Comparison of ENCODE assay signal across 16 cellular contexts in genomic region chr2:65789923-65790675, GRCh38.
A peak's percentile ranks its signal among the peaks of the same experiment; 100 is the strongest.
DNase-seq lines count a peak whose midpoint lies in the region; ATAC-seq, FAIRE-seq and TF ChIP-seq lines count a peak whose summit lies in the region.
"Had no signal": no experiment of that assay in that cellular context is flagged by ENCODE, and none has a peak within 500 bp of the region (broad histone marks: within the 10 kb centered on the region; RNA-seq: fewer than 3 reads in every experiment).

No MANE protein-coding gene starts in this region.

- H4K5ac ChIP-seq in H1 (ENCODE audit: insufficient read length, low read depth, low read length) = no peak overlapping the region

- no peaks in the 10 kb centered on the region for H3K79me2 ChIP-seq in H1 (ENCODE audit: control insufficient read depth in 1 of 2, insufficient read depth in 2 of 2, low read length in 2 of 2)
- H3K79me2 ChIP-seq in neural progenitor cell (ENCODE audit: low read depth) = no peaks in the 10 kb centered on the region

- no peak overlapping the region for H2BK12ac ChIP-seq in H1 (ENCODE audit: low read depth, low read length)

- H2BK5ac ChIP-seq in H1 (ENCODE audit: low read depth, low read length) = no peak overlapping the region

- no peak overlapping the region for H3K4me3 ChIP-seq in H1 (ENCODE audit: extremely low read depth in 1 of 4, insufficient read depth in 2 of 4, low read depth in 3 of 4, low read length in 4 of 4)
- H3K4me3 ChIP-seq in neural progenitor cell = no peak overlapping the region
- H3K4me3 ChIP-seq in brain microvascular endothelial cell (ENCODE audit: low read depth, low read length) = no peak overlapping the region
- H3K4me3 ChIP-seq: BLaER1 treated with 17β-estradiol and CSF1 and Interleukin-3, amounts not matched to agents 10 nM and 100 nM; GM23248; HAP-1 had no signal

- no peaks in the 10 kb centered on the region for H3K9me3 ChIP-seq in H1 (ENCODE audit: insufficient read depth in 2 of 2, low read depth in 1 of 2, low read length in 1 of 2)
- H3K9me3 ChIP-seq in neural progenitor cell (ENCODE audit: low read depth) = no peaks in the 10 kb centered on the region
- H3K9me3 ChIP-seq: BLaER1 treated with 17β-estradiol and CSF1 and Interleukin-3, amounts not matched to agents 10 nM and 100 nM; HAP-1 had no signal

- H3K36me3 Mint-ChIP-seq in neural progenitor cell = no peaks in the 10 kb centered on the region
- no peaks in the 10 kb centered on the region for H3K36me3 Mint-ChIP-seq in stimulated activated memory B cell treated with anti-CD40 and anti-IgM and Interleukin-4, amounts not matched to agents 10 μg/mL and 1 μg/mL and 100 μg/mL, for 72 hours
- H3K36me3 Mint-ChIP-seq: CD4-positive, CD25-positive, alpha-beta regulatory T cell had no signal

- peak overlapping the region; percentile 77; the same call in 1 of the 2 replicates for H2AFZ ChIP-seq in H1 (ENCODE audit: low read length)
- H2AFZ ChIP-seq in neural progenitor cell (replicated peaks) = peak overlapping the region; percentile 24
- H2AFZ ChIP-seq: GM23248 had no signal

- no peak for FAIRE-seq in H1 (lab: Jason Lieb, UNC)
- FAIRE-seq: GM18507, HepG2, HTR-8/SVneo had no signal

- H3K4me1 Mint-ChIP-seq in neural progenitor cell = peaks cover 5% of the 10 kb centered on the region
- H3K4me1 Mint-ChIP-seq in stimulated activated memory B cell treated with anti-CD40 and anti-IgM and Interleukin-4, amounts not matched to agents 10 μg/mL and 1 μg/mL and 100 μg/mL, for 72 hours = no peaks in the 10 kb centered on the region
- H3K4me1 Mint-ChIP-seq: CD4-positive, CD25-positive, alpha-beta regulatory T cell had no signal

- H3K56ac ChIP-seq in H1 (replicated peaks; ENCODE audit: insufficient read length, low read depth, low read length) = no peak overlapping the region

- no peak overlapping the region for H3K14ac ChIP-seq in H1 (ENCODE audit: insufficient read length)

- CTCF ChIA-PET in H1 (lab: Charles Lee; ENCODE audit: partially characterized antibody) = interaction anchor here (0.7 to 1.5 kb wide), 3 partner anchors 18 to 691 kb away, joined by 3 to 5 read pairs (median 4); no protein-coding TSS in a partner anchor

- H3K27me3 ChIP-seq in H1 (replicated peaks in 1 of 4; ENCODE audit: control insufficient read depth in 3 of 4, extremely low read depth in 1 of 4, insufficient read depth in 3 of 4, low read length in 3 of 4) (no peaks in the 10 kb centered on the region; a peak in 1 of 7 replicates), neural progenitor cell (no peaks in the 10 kb centered on the region), brain microvascular endothelial cell (replicated peaks) (no peaks in the 10 kb centered on the region)
- H3K27me3 ChIP-seq: BLaER1 treated with 17β-estradiol and CSF1 and Interleukin-3, amounts not matched to agents 10 nM and 100 nM had no signal

- H3K36me3 ChIP-seq in H1 (ENCODE audit: control insufficient read depth in 2 of 4, insufficient read depth in 4 of 4, low read length in 3 of 4) (no peaks in the 10 kb centered on the region), neural progenitor cell (no peaks in the 10 kb centered on the region), brain microvascular endothelial cell (replicated peaks) (no peaks in the 10 kb centered on the region)
- H3K36me3 ChIP-seq: BLaER1 treated with 17β-estradiol and CSF1 and Interleukin-3, amounts not matched to agents 10 nM and 100 nM; HAP-1 had no signal

- peak overlapping the region; percentile 35; the same call in 1 of the 2 replicates for H4K8ac ChIP-seq in H1 (ENCODE audit: extremely low read depth, insufficient read depth, low read length)

- TF ChIP-seq RAD21 in H1 (IDR thresholded peaks at IDR 0.05 in 1 of 2, conservative IDR thresholded peaks at IDR 0.05 in 1 of 2; ENCODE audit: low read depth in 2 of 2, low read length in 2 of 2) = no peak

- TF ChIP-seq CTCF in H1 (IDR thresholded peaks at IDR 0.05; ENCODE audit: control extremely low read depth in 1 of 3, insufficient read depth in 1 of 3, low read depth in 1 of 3, low read length in 3 of 3) (no peak), neural progenitor cell (IDR thresholded peaks at IDR 0.05) (no peak), brain microvascular endothelial cell (IDR thresholded peaks at IDR 0.05; ENCODE audit: low read depth, low read length, missing control alignments) (no peak)

- H3F3A ChIP-seq in neural progenitor cell (ENCODE audit: low read depth) = no peaks in the 10 kb centered on the region

- H2BK120ac ChIP-seq in H1 (replicated peaks; ENCODE audit: low read depth, low read length) = no peak overlapping the region

- no peak overlapping the region for H2AK5ac ChIP-seq in H1 (ENCODE audit: low read depth, low read length)

- H3K4me1 ChIP-seq in H1 (replicated peaks in 1 of 4; ENCODE audit: control insufficient read depth in 3 of 4, insufficient read depth in 4 of 4, low read length in 3 of 4) = peaks cover 0 to 2% (median 0%) of the 10 kb centered on the region in 4 experiments; a peak in 2 of 7 replicates
- H3K4me1 ChIP-seq in neural progenitor cell = peaks cover 16% of the 10 kb centered on the region
- H3K4me1 ChIP-seq: BLaER1 treated with 17β-estradiol and CSF1 and Interleukin-3, amounts not matched to agents 10 nM and 100 nM; HAP-1 had no signal

- H3K9ac ChIP-seq in H1 (replicated peaks in 1 of 4; ENCODE audit: extremely low read depth in 1 of 4, low read depth in 3 of 4, low read length in 3 of 4) (no peak overlapping the region), neural progenitor cell (no peak overlapping the region)
- H3K9ac ChIP-seq: BLaER1 treated with 17β-estradiol and CSF1 and Interleukin-3, amounts not matched to agents 10 nM and 100 nM; GM23248 had no signal

- no peak overlapping the region for H4K91ac ChIP-seq in H1 (replicated peaks; ENCODE audit: insufficient read length, low read length)

- H3K4me3 Mint-ChIP-seq in neural progenitor cell = no peak overlapping the region
- no peak overlapping the region for H3K4me3 Mint-ChIP-seq in stimulated activated memory B cell treated with anti-CD40 and anti-IgM and Interleukin-4, amounts not matched to agents 10 μg/mL and 1 μg/mL and 100 μg/mL, for 72 hours
- H3K4me3 Mint-ChIP-seq: CD4-positive, CD25-positive, alpha-beta regulatory T cell had no signal

- H4K20me1 ChIP-seq in H1 (replicated peaks in 1 of 2; ENCODE audit: control insufficient read depth in 1 of 2, insufficient read depth in 2 of 2, low read length in 2 of 2) = no peaks in the 10 kb centered on the region
- H4K20me1 ChIP-seq in neural progenitor cell (ENCODE audit: low read depth) = no peaks in the 10 kb centered on the region
- H4K20me1 ChIP-seq: BLaER1 treated with 17β-estradiol and CSF1 and Interleukin-3, amounts not matched to agents 10 nM and 100 nM had no signal

- no peak overlapping the region for H3K27ac Mint-ChIP-seq in neural progenitor cell
- H3K27ac Mint-ChIP-seq in stimulated activated memory B cell treated with anti-CD40 and anti-IgM and Interleukin-4, amounts not matched to agents 10 μg/mL and 1 μg/mL and 100 μg/mL, for 72 hours = no peak overlapping the region
- H3K27ac Mint-ChIP-seq: CD4-positive, CD25-positive, alpha-beta regulatory T cell had no signal

- H3K27me3 Mint-ChIP-seq in neural progenitor cell (ENCODE audit: insufficient read depth, low read depth) = no peaks in the 10 kb centered on the region
- H3K27me3 Mint-ChIP-seq in stimulated activated memory B cell treated with anti-CD40 and anti-IgM and Interleukin-4, amounts not matched to agents 10 μg/mL and 1 μg/mL and 100 μg/mL, for 72 hours = peaks cover 10% of the 10 kb centered on the region

- no peak for TF ChIP-seq EP300 in H1 (IDR thresholded peaks at IDR 0.05; ENCODE audit: borderline replicate concordance in 1 of 2, low read depth in 2 of 2, low read length in 2 of 2)

- H2BK20ac ChIP-seq in H1 (ENCODE audit: low read length) = no peak overlapping the region

- H3K79me1 ChIP-seq in H1 (ENCODE audit: low read depth, low read length) = no peaks in the 10 kb centered on the region

- no peak for TF ChIP-seq POLR2A in H1 (IDR thresholded peaks at IDR 0.05; ENCODE audit: control extremely low read depth in 1 of 2, low read depth in 2 of 2, low read length in 2 of 2)

- H3K18ac ChIP-seq in H1 (ENCODE audit: extremely low read depth, low read length) = no peak overlapping the region

- no peak overlapping the region for H3K4me2 ChIP-seq in H1 (ENCODE audit: insufficient read depth in 1 of 2, low read depth in 2 of 2, low read length in 2 of 2)
- no peak overlapping the region for H3K4me2 ChIP-seq in neural progenitor cell
- H3K4me2 ChIP-seq: BLaER1 treated with 17β-estradiol and CSF1 and Interleukin-3, amounts not matched to agents 10 nM and 100 nM had no signal

- no peaks in the 10 kb centered on the region for H3K23me2 ChIP-seq in H1 (ENCODE audit: low read depth, low read length)

- WGBS in H1 (ENCODE audit: extremely low coverage in 1 of 2, insufficient coverage in 1 of 2, insufficient read length in 1 of 2, insufficient replicate concordance in 2 of 2, low coverage in 1 of 2, low lambda C conversion rate in 2 of 2, missing lambda C conversion rate in 1 of 2), 2 experiments = 87% methylated on average over 30 of the region's 30 CpGs; no CpG with 5 or more reads in 1 of the 2 experiments

- H2BK15ac ChIP-seq in H1 (ENCODE audit: low read length) = peak overlapping the region; percentile 77; the same call in 1 of the 2 replicates

- H3K4ac ChIP-seq in H1 (replicated peaks; ENCODE audit: insufficient read length, low read depth, low read length) = no peak overlapping the region

- DNase-seq in activated gamma-delta T cell (lab: John Stamatoyannopoulos, UW) = peak; percentile 5
- DNase-seq in activated gamma-delta T cell treated with Interleukin-2 at 50 U/mL for 16 hours = no peak
- peak in 1 of 2 experiments; percentile 50 for DNase-seq in H1 (ENCODE audit: low read depth in 1 of 2, low spot score in 2 of 2)
- DNase-seq in neural progenitor cell (ENCODE audit: low spot score) = peak; percentile 5
- DNase-seq in brain microvascular endothelial cell = no peak
- DNase-seq in mucosa of gallbladder (ENCODE audit: low spot score) = no peak
- DNase-seq: 8988T; ACHN; CD4-positive, CD25-positive, alpha-beta regulatory T cell; GM23248 had no signal

- POLR2A ChIA-PET in H1 (lab: Charles Lee; ENCODE audit: partially characterized antibody) = no interaction called here

- in situ Hi-C loops in brain microvascular endothelial cell (cut with HindIII; ENCODE audit: low pct_ligation_motif_present, low sequenced_read_pairs) = no loop called here

- no peaks in the 10 kb centered on the region for H3K9me3 Mint-ChIP-seq in neural progenitor cell
- H3K9me3 Mint-ChIP-seq in stimulated activated memory B cell treated with anti-CD40 and anti-IgM and Interleukin-4, amounts not matched to agents 10 μg/mL and 1 μg/mL and 100 μg/mL, for 72 hours = no peaks in the 10 kb centered on the region

- no peak overlapping the region for H3K23ac ChIP-seq in H1 (ENCODE audit: insufficient read length)

- H3K27ac ChIP-seq in H1 (ENCODE audit: low read depth, low read length) = no peak overlapping the region
- H3K27ac ChIP-seq in neural progenitor cell = no peak overlapping the region
- H3K27ac ChIP-seq in brain microvascular endothelial cell = no peak overlapping the region
- H3K27ac ChIP-seq: BLaER1 treated with 17β-estradiol and CSF1 and Interleukin-3, amounts not matched to agents 10 nM and 100 nM; GM23248 had no signal

- no peak for ATAC-seq in stimulated activated memory B cell treated with anti-CD40 and anti-IgM and Interleukin-4, amounts not matched to agents 10 μg/mL and 1 μg/mL and 100 μg/mL, for 72 hours
- ATAC-seq: HepG2 had no signal

TF ChIP-seq in H1, 55 proteins besides CTCF, POLR2A, EP300 and RAD21 (continues in another document):
- TF ChIP-seq YY1 (IDR thresholded peaks at IDR 0.05; ENCODE audit: low read depth, low read length) = no peak

Comparison
In these comparisons a context has a peak if more than half of its experiments do, and no peak if none do; other contexts are left out.
1. DNase-seq: peak in activated gamma-delta T cell (single experiment) and neural progenitor cell (single experiment); none in activated gamma-delta T cell treated with Interleukin-2 at 50 U/mL for 16 hours (single experiment), brain microvascular endothelial cell (single experiment) and mucosa of gallbladder (single experiment).